In the genomic region with DNA sequence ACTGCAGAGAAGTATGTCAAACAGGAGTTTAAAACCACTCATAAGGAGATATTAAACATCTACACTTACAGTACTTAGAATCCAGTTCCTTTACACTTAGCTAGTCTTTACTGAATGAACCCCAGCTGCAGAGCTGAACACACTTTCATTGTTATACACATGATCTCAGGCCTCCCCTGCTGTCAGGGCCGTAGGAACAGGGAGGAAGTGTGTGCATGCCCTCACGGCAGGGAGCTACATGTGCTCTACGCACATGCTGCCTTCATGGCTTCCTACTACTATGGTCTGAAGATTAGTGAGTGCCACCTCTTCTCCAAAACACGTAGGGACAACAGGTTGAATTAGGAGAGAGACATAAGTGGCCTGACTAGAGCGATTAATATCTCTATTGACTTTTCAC, we compare ENCODE assay signal across 24 cellular contexts.
A peak's percentile ranks its signal among the peaks of the same experiment; 100 is the strongest.
DNase-seq lines count a peak whose midpoint lies in the region; ATAC-seq and TF ChIP-seq lines count a peak whose summit lies in the region.
"Had no signal": no experiment of that assay in that cellular context is flagged by ENCODE, and none has a peak within 500 bp of the region (broad histone marks: within the 10 kb centered on the region; RNA-seq: fewer than 3 reads in every experiment).

No MANE protein-coding gene starts in this region.

- no peak overlapping the region for H2AFZ ChIP-seq in smooth muscle cell (ENCODE audit: low read depth)
- H2AFZ ChIP-seq: GM23248 had no signal

- H4K20me1 ChIP-seq in smooth muscle cell (ENCODE audit: low read depth) = no peaks in the 10 kb centered on the region

- no peaks in the 10 kb centered on the region for H3K9me3 Mint-ChIP-seq in endothelial cell (ENCODE audit: unreplicated experiment)
- no peaks in the 10 kb centered on the region for H3K9me3 Mint-ChIP-seq in activated CD8-positive, alpha-beta memory T cell treated with anti-CD3 and anti-CD28 coated beads, Interleukin-2, amount 10 ng/mL, durations not matched to agents 7 days and 5 days (ENCODE audit: low read depth)
- H3K9me3 Mint-ChIP-seq: activated CD4-positive, alpha-beta T cell treated with anti-CD3 and anti-CD28 coated beads, Interleukin-2, amount 10 ng/mL, durations not matched to agents 24 days and 14 days; activated naive CD4-positive, alpha-beta T cell treated with anti-CD3 and anti-CD28 coated beads, Interleukin-2, amount 10 ng/mL, durations not matched to agents 7 days and 5 days; activated T-helper 1 cell treated with anti-CD3 and anti-CD28 coated beads, Interleukin-12 subunit alpha, Interleukin-12 subunit beta, Interleukin-2, Interleukin-4 antibody, amounts not matched to agents 30 ng/mL and 10 ng/mL and 1 ng/mL, durations not matched to agents 14 hours and 24 hours and 36 hours; dendritic cell treated with granulocyte-macrophage colony-stimulating factor and Interleukin-4, amounts not matched to agents 40 ng/mL and 50 ng/mL, for 4 days; stimulated activated effector memory CD8-positive, alpha-beta T cell treated with anti-CD3 and anti-CD28 coated beads, Interleukin-12 subunit alpha, Interleukin-12 subunit beta, amount 100 ng/mL, for 72 hours had no signal

- H3K9ac ChIP-seq in smooth muscle cell (ENCODE audit: low read depth) = no peak overlapping the region
- H3K9ac ChIP-seq: GM23248 had no signal

- no peak for ATAC-seq in HG03442 (IDR thresholded peaks at IDR 0.05; ENCODE audit: unreplicated experiment)
- ATAC-seq in activated CD8-positive, alpha-beta memory T cell treated with anti-CD3 and anti-CD28 coated beads, Interleukin-2, amount 10 ng/mL, durations not matched to agents 7 days and 5 days = no peak
- ATAC-seq: stimulated activated effector memory CD8-positive, alpha-beta T cell treated with anti-CD3 and anti-CD28 coated beads, Interleukin-12 subunit alpha, Interleukin-12 subunit beta, amount 100 ng/mL, for 72 hours had no signal

- peaks cover 5% of the 10 kb centered on the region for H3K36me3 ChIP-seq in smooth muscle cell (ENCODE audit: low read depth)

- peak overlapping the region; percentile 2 for H3K4me3 Mint-ChIP-seq in endothelial cell (ENCODE audit: unreplicated experiment)
- H3K4me3 Mint-ChIP-seq in activated CD8-positive, alpha-beta memory T cell treated with anti-CD3 and anti-CD28 coated beads, Interleukin-2, amount 10 ng/mL, durations not matched to agents 7 days and 5 days = no peak overlapping the region
- H3K4me3 Mint-ChIP-seq: activated CD4-positive, alpha-beta T cell treated with anti-CD3 and anti-CD28 coated beads, Interleukin-2, amount 10 ng/mL, durations not matched to agents 24 days and 14 days; activated naive CD4-positive, alpha-beta T cell treated with anti-CD3 and anti-CD28 coated beads, Interleukin-2, amount 10 ng/mL, durations not matched to agents 7 days and 5 days; activated T-helper 1 cell treated with anti-CD3 and anti-CD28 coated beads, Interleukin-12 subunit alpha, Interleukin-12 subunit beta, Interleukin-2, Interleukin-4 antibody, amounts not matched to agents 30 ng/mL and 10 ng/mL and 1 ng/mL, durations not matched to agents 14 hours and 24 hours and 36 hours; dendritic cell treated with granulocyte-macrophage colony-stimulating factor and Interleukin-4, amounts not matched to agents 40 ng/mL and 50 ng/mL, for 4 days; stimulated activated effector memory CD8-positive, alpha-beta T cell treated with anti-CD3 and anti-CD28 coated beads, Interleukin-12 subunit alpha, Interleukin-12 subunit beta, amount 100 ng/mL, for 72 hours had no signal

- H3K4me1 ChIP-seq in smooth muscle cell (ENCODE audit: low read depth) = no peaks in the 10 kb centered on the region
- H3K4me1 ChIP-seq: Caco-2 had no signal

- H3K27me3 Mint-ChIP-seq in endothelial cell (ENCODE audit: unreplicated experiment) = peaks cover 26% of the 10 kb centered on the region
- H3K27me3 Mint-ChIP-seq in activated CD8-positive, alpha-beta memory T cell treated with anti-CD3 and anti-CD28 coated beads, Interleukin-2, amount 10 ng/mL, durations not matched to agents 7 days and 5 days = no peaks in the 10 kb centered on the region
- H3K27me3 Mint-ChIP-seq: activated CD4-positive, alpha-beta T cell treated with anti-CD3 and anti-CD28 coated beads, Interleukin-2, amount 10 ng/mL, durations not matched to agents 24 days and 14 days; dendritic cell treated with granulocyte-macrophage colony-stimulating factor and Interleukin-4, amounts not matched to agents 40 ng/mL and 50 ng/mL, for 4 days had no signal

- CTCF ChIA-PET in activated CD8-positive, alpha-beta memory T cell treated with anti-CD3 and anti-CD28 coated beads, Interleukin-2, amount 10 ng/mL, durations not matched to agents 7 days and 5 days (lab: Charles Lee) = no interaction called here

- TF ChIP-seq CTCF in endothelial cell (IDR thresholded peaks at IDR 0.05; ENCODE audit: unreplicated experiment) = no peak
- TF ChIP-seq CTCF in smooth muscle cell (IDR thresholded peaks at IDR 0.05; ENCODE audit: borderline replicate concordance, insufficient read depth, poor library complexity, severe bottlenecking) = no peak

- H3K27me3 ChIP-seq in smooth muscle cell (ENCODE audit: low read depth) = no peaks in the 10 kb centered on the region

- peak overlapping the region; percentile 10 for H3K27ac Mint-ChIP-seq in endothelial cell (ENCODE audit: unreplicated experiment)
- H3K27ac Mint-ChIP-seq in activated CD8-positive, alpha-beta memory T cell treated with anti-CD3 and anti-CD28 coated beads, Interleukin-2, amount 10 ng/mL, durations not matched to agents 7 days and 5 days = no peak overlapping the region
- H3K27ac Mint-ChIP-seq: activated CD4-positive, alpha-beta T cell treated with anti-CD3 and anti-CD28 coated beads, Interleukin-2, amount 10 ng/mL, durations not matched to agents 24 days and 14 days; activated naive CD4-positive, alpha-beta T cell treated with anti-CD3 and anti-CD28 coated beads, Interleukin-2, amount 10 ng/mL, durations not matched to agents 7 days and 5 days; activated T-helper 1 cell treated with anti-CD3 and anti-CD28 coated beads, Interleukin-12 subunit alpha, Interleukin-12 subunit beta, Interleukin-2, Interleukin-4 antibody, amounts not matched to agents 30 ng/mL and 10 ng/mL and 1 ng/mL, durations not matched to agents 14 hours and 24 hours and 36 hours; dendritic cell treated with granulocyte-macrophage colony-stimulating factor and Interleukin-4, amounts not matched to agents 40 ng/mL and 50 ng/mL, for 4 days; stimulated activated effector memory CD8-positive, alpha-beta T cell treated with anti-CD3 and anti-CD28 coated beads, Interleukin-12 subunit alpha, Interleukin-12 subunit beta, amount 100 ng/mL, for 72 hours had no signal

- H3K4me1 Mint-ChIP-seq in endothelial cell (ENCODE audit: unreplicated experiment) = peaks cover 7% of the 10 kb centered on the region
- no peaks in the 10 kb centered on the region for H3K4me1 Mint-ChIP-seq in activated CD8-positive, alpha-beta memory T cell treated with anti-CD3 and anti-CD28 coated beads, Interleukin-2, amount 10 ng/mL, durations not matched to agents 7 days and 5 days
- H3K4me1 Mint-ChIP-seq: activated naive CD4-positive, alpha-beta T cell treated with anti-CD3 and anti-CD28 coated beads, Interleukin-2, amount 10 ng/mL, durations not matched to agents 7 days and 5 days; stimulated activated effector memory CD8-positive, alpha-beta T cell treated with anti-CD3 and anti-CD28 coated beads, Interleukin-12 subunit alpha, Interleukin-12 subunit beta, amount 100 ng/mL, for 72 hours had no signal

- 92% methylated on average over 5 of the region's 5 CpGs for WGBS in smooth muscle cell (ENCODE audit: low lambda C conversion rate)

- H3K79me2 ChIP-seq in smooth muscle cell (ENCODE audit: low read depth) = no peaks in the 10 kb centered on the region

- H3F3A ChIP-seq in smooth muscle cell (ENCODE audit: low read depth) = no peaks in the 10 kb centered on the region

- H3K4me3 ChIP-seq in smooth muscle cell = no peak overlapping the region
- H3K4me3 ChIP-seq: GM23248 had no signal

- H3K27ac ChIP-seq in smooth muscle cell (ENCODE audit: low read depth) = no peak overlapping the region
- H3K27ac ChIP-seq: GM23248, HL-60, VCaP had no signal

- no peaks in the 10 kb centered on the region for H3K9me3 ChIP-seq in smooth muscle cell (replicated peaks; ENCODE audit: low read depth)
- H3K9me3 ChIP-seq: Caco-2 had no signal

- H3K4me2 ChIP-seq in smooth muscle cell = no peak overlapping the region

- H3K36me3 Mint-ChIP-seq in endothelial cell (ENCODE audit: low read depth, unreplicated experiment) = peaks cover 64% of the 10 kb centered on the region
- no peaks in the 10 kb centered on the region for H3K36me3 Mint-ChIP-seq in activated CD8-positive, alpha-beta memory T cell treated with anti-CD3 and anti-CD28 coated beads, Interleukin-2, amount 10 ng/mL, durations not matched to agents 7 days and 5 days
- H3K36me3 Mint-ChIP-seq: activated naive CD4-positive, alpha-beta T cell treated with anti-CD3 and anti-CD28 coated beads, Interleukin-2, amount 10 ng/mL, durations not matched to agents 7 days and 5 days had no signal

- DNase-seq in NCI-H748 (lab: John Stamatoyannopoulos, UW; ENCODE audit: unreplicated experiment) = peak; percentile 49
- no peak for DNase-seq in NCI-H748 treated with DMSO at 0.1 percent for 48 hours (lab: John Stamatoyannopoulos, UW)
- peak; percentile 54 for DNase-seq in NCI-H774 (lab: John Stamatoyannopoulos, UW)
- DNase-seq in endothelial cell (ENCODE audit: low spot score) = no peak
- peak; percentile 46 for DNase-seq in smooth muscle cell of the brain vasculature (ENCODE audit: low read depth, low spot score)
- no peak for DNase-seq in smooth muscle cell (lab: John Stamatoyannopoulos, UW; ENCODE audit: unreplicated experiment)
- DNase-seq in activated CD8-positive, alpha-beta memory T cell treated with anti-CD3 and anti-CD28 coated beads, Interleukin-2, amount 10 ng/mL, durations not matched to agents 7 days and 5 days = no peak
- DNase-seq: activated CD4-positive, alpha-beta T cell treated with anti-CD3 and anti-CD28 coated beads, Interleukin-2, amount 10 ng/mL, durations not matched to agents 24 days and 14 days; activated naive CD4-positive, alpha-beta T cell treated with anti-CD3 and anti-CD28 coated beads, Interleukin-2, amount 10 ng/mL, durations not matched to agents 7 days and 5 days; amniotic stem cell; Caco-2; DMS79 treated with DMSO at 0.1 percent for 48 hours; GM23248; kidney glomerular epithelial cell; NCI-H1092; NCI-H524 treated with DMSO at 0.1 percent for 48 hours; stimulated activated CD4-positive, alpha-beta T cell treated with anti-CD3 and anti-CD28 coated beads, Interleukin-2, amount 100 ng/mL, for 24 hours; T-helper 2 cell had no signal

Comparison
In these comparisons a context has a peak if more than half of its experiments do, and no peak if none do; other contexts are left out.
1. DNase-seq: peak in NCI-H748 (single experiment), NCI-H774 (single experiment) and smooth muscle cell of the brain vasculature (single experiment); none in NCI-H748 treated with DMSO at 0.1 percent for 48 hours (single experiment), endothelial cell (single experiment), smooth muscle cell (single experiment) and activated CD8-positive, alpha-beta memory T cell treated with anti-CD3 and anti-CD28 coated beads, Interleukin-2, amount 10 ng/mL, durations not matched to agents 7 days and 5 days (single experiment).